In the genomic region with DNA sequence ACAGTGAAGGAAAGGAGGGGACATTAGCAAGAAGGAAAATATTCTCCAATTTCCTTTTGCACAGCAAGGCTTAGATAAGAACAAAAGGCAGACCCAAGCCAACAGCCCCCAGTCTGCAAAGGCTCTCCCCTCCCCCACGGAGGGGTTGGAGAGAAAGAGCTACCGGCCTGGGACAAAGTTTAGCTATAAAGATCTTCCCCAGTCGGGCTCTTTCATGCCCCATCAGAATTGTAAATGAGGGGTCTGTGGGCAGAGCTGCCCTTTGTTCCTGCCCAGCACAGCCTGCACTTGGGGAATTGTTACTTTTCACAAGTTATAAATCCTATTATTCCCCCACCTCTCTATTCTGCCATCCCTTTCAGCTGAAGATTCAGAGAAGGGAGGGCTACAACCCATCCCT, we compare ENCODE assay signal across 24 cellular contexts. TPM values are rescaled to one million over a fixed set of nuclear protein-coding genes. Genes with fewer than 3 reads are reported as not detected.
DNase-seq lines count a peak whose midpoint lies in the region; ATAC-seq and TF ChIP-seq lines count a peak whose summit lies in the region.
"Had no signal": no experiment of that assay in that cellular context is flagged by ENCODE, and none has a peak within 500 bp of the region (broad histone marks: within the 10 kb centered on the region; RNA-seq: fewer than 3 reads in every experiment).

No MANE protein-coding gene starts in this region.

- no peak overlapping the region for H2AFZ ChIP-seq in neural progenitor cell (replicated peaks)

- H3K79me2 ChIP-seq in neural progenitor cell (ENCODE audit: low read depth): peaks cover 30% of the 10 kb centered on the region

- peak overlapping the region; percentile 97 for H3K4me2 ChIP-seq in neural progenitor cell

- H3K27ac Mint-ChIP-seq in brain: peak overlapping the region; percentile 9 to 98 (median 92)
- H3K27ac Mint-ChIP-seq in neural progenitor cell: peak overlapping the region; percentile 96
- H3K27ac Mint-ChIP-seq in naive thymus-derived CD4-positive, alpha-beta T cell: no peak overlapping the region
- H3K27ac Mint-ChIP-seq: CD4-positive, CD25-positive, alpha-beta regulatory T cell; stimulated activated naive CD8-positive, alpha-beta T cell treated with anti-CD3 and anti-CD28 coated beads, Interleukin-15, Interleukin-2, amounts not matched to agents 100 ng/mL and 50 ng/mL, for 24 hours; T-helper 1 cell treated with Interleukin-12 subunit alpha and Interleukin-12 subunit beta and Interleukin-4 antibody, amounts not matched to agents 30 μg/mL and 1 μg/mL, for 36 hours had no signal

- peak overlapping the region; percentile 64 for H3K9ac ChIP-seq in HUES6 (ENCODE audit: low read length)
- no peak overlapping the region for H3K9ac ChIP-seq in neural progenitor cell

- DNase-seq in iPS-NIHi11 (ENCODE audit: low spot score): peak; percentile 33
- peak; percentile 83 for DNase-seq in neural progenitor cell (ENCODE audit: low spot score)
- no peak for DNase-seq in NCI-H146 treated with DMSO at 0.1 percent for 48 hours (lab: John Stamatoyannopoulos, UW; ENCODE audit: unreplicated experiment)
- no peak for DNase-seq in HuH-7 (ENCODE audit: low spot score)
- no peak for DNase-seq in naive thymus-derived CD4-positive, alpha-beta T cell
- DNase-seq: activated CD4-positive, alpha-beta T cell treated with anti-CD3 and anti-CD28 coated beads, Interleukin-2, amount 50 U/mL, for 4 hours; activated gamma-delta T cell treated with Interleukin-2 at 50 U/mL for 16 hours; adrenal gland; CD4-positive, CD25-positive, alpha-beta regulatory T cell; DMS79; foreskin keratinocyte; IMR-90; left cardiac atrium; MG63; NCI-H1436; NCI-H2171 treated with DMSO at 0.1 percent for 48 hours; spleen; stimulated activated CD4-positive, alpha-beta T cell treated with anti-CD3 and anti-CD28 coated beads, Interleukin-4, amount 100 ng/mL, for 24 hours; tibial artery had no signal

- H3K36me3 ChIP-seq in HUES6 (ENCODE audit: control insufficient read depth, insufficient read depth, low read length) (peaks cover 3% of the 10 kb centered on the region; the same call in 1 of the 2 replicates), neural progenitor cell (no peaks in the 10 kb centered on the region)
- no peaks in the 10 kb centered on the region for H3K36me3 ChIP-seq in naive thymus-derived CD4-positive, alpha-beta T cell (ENCODE audit: control insufficient read depth in 2 of 3, insufficient read depth in 3 of 3, low read length in 3 of 3)
- H3K36me3 ChIP-seq: adrenal gland, cardiac muscle cell, MG63, spleen, tibial artery had no signal

- H3K4me3 ChIP-seq in HUES6 (ENCODE audit: low read depth, low read length) (peak overlapping the region; percentile 54), neural progenitor cell (peak overlapping the region; percentile 47)
- H3K4me3 ChIP-seq in naive thymus-derived CD4-positive, alpha-beta T cell (ENCODE audit: low read length): no peak overlapping the region
- H3K4me3 ChIP-seq: adrenal gland, MG63, spleen, tibial artery had no signal

- intact Hi-C loops in naive thymus-derived CD4-positive, alpha-beta T cell (cut with micrococcal nuclease): no loop called here

- H3F3A ChIP-seq in neural progenitor cell (ENCODE audit: low read depth): peaks cover 67% of the 10 kb centered on the region

- peaks cover 7% of the 10 kb centered on the region for H3K27me3 Mint-ChIP-seq in brain
- peaks cover 9% of the 10 kb centered on the region for H3K27me3 Mint-ChIP-seq in neural progenitor cell (ENCODE audit: insufficient read depth, low read depth)
- H3K27me3 Mint-ChIP-seq in naive thymus-derived CD4-positive, alpha-beta T cell: peaks cover 23 to 77% (median 32%) of the 10 kb centered on the region in 5 donors

- H3K4me1 ChIP-seq in HUES6 (ENCODE audit: control insufficient read depth, insufficient read depth, low read length): peaks cover 59% of the 10 kb centered on the region
- peaks cover 70% of the 10 kb centered on the region for H3K4me1 ChIP-seq in neural progenitor cell
- H3K4me1 ChIP-seq in naive thymus-derived CD4-positive, alpha-beta T cell (ENCODE audit: control insufficient read depth in 2 of 2, insufficient read depth in 2 of 2, low read length in 2 of 2): peaks cover 0 to 8% of the 10 kb centered on the region in 2 donors

- no peak for ATAC-seq in naive thymus-derived CD4-positive, alpha-beta T cell
- ATAC-seq: foreskin keratinocyte, left cardiac atrium had no signal

- peaks cover 6% of the 10 kb centered on the region for H3K36me3 Mint-ChIP-seq in brain
- peaks cover 13% of the 10 kb centered on the region for H3K36me3 Mint-ChIP-seq in neural progenitor cell
- H3K36me3 Mint-ChIP-seq in naive thymus-derived CD4-positive, alpha-beta T cell: no peaks in the 10 kb centered on the region
- H3K36me3 Mint-ChIP-seq: CD4-positive, CD25-positive, alpha-beta regulatory T cell had no signal

- peaks cover 0 to 3% (median 0%) of the 10 kb centered on the region in 5 experiments for H3K9me3 Mint-ChIP-seq in brain
- no peaks in the 10 kb centered on the region for H3K9me3 Mint-ChIP-seq in neural progenitor cell
- H3K9me3 Mint-ChIP-seq in naive thymus-derived CD4-positive, alpha-beta T cell: peaks cover 0 to 2% (median 0%) of the 10 kb centered on the region in 11 donors
- H3K9me3 Mint-ChIP-seq: stimulated activated naive CD8-positive, alpha-beta T cell treated with anti-CD3 and anti-CD28 coated beads, Interleukin-15, Interleukin-2, amounts not matched to agents 100 ng/mL and 50 ng/mL, for 24 hours; T-helper 1 cell treated with Interleukin-12 subunit alpha and Interleukin-12 subunit beta and Interleukin-4 antibody, amounts not matched to agents 30 μg/mL and 1 μg/mL, for 36 hours had no signal

- peaks cover 31% of the 10 kb centered on the region for H4K20me1 ChIP-seq in neural progenitor cell (ENCODE audit: low read depth)

- CTCF ChIA-PET in naive thymus-derived CD4-positive, alpha-beta T cell (lab: Charles Lee): interaction anchor here (1.1 to 6.5 kb wide), 3 partner anchors 9 to 82 kb away, joined by 3 to 67 read pairs (median 4); no protein-coding TSS in a partner anchor

- H3K27ac ChIP-seq in HUES6 (ENCODE audit: low read depth, low read length): peak overlapping the region; percentile 64
- H3K27ac ChIP-seq in neural progenitor cell: peak overlapping the region; percentile 84
- no peak overlapping the region for H3K27ac ChIP-seq in naive thymus-derived CD4-positive, alpha-beta T cell (ENCODE audit: low read depth, low read length)
- H3K27ac ChIP-seq: adrenal gland, cardiac muscle cell, foreskin keratinocyte, spleen, tibial artery had no signal

- POLR2A ChIA-PET in naive thymus-derived CD4-positive, alpha-beta T cell (lab: Charles Lee): interaction anchor here (1.2 kb wide), 1 partner anchor 80 kb away, joined by 3 read pairs; no protein-coding TSS in a partner anchor

- H3K9me3 ChIP-seq in HUES6 (ENCODE audit: control insufficient read depth, insufficient read depth, low read depth, low read length) (no peaks in the 10 kb centered on the region), neural progenitor cell (ENCODE audit: low read depth) (no peaks in the 10 kb centered on the region)
- H3K9me3 ChIP-seq in naive thymus-derived CD4-positive, alpha-beta T cell (ENCODE audit: control insufficient read depth in 2 of 3, low read length in 3 of 3): no peaks in the 10 kb centered on the region
- H3K9me3 ChIP-seq: adrenal gland, MG63, spleen, tibial artery had no signal

- TF ChIP-seq CTCF in brain (conservative IDR thresholded peaks at IDR 0.05) (no peak), neural progenitor cell (IDR thresholded peaks at IDR 0.05) (no peak)

- H3K4me3 Mint-ChIP-seq in brain (peak overlapping the region; percentile 32 to 95 (median 91)), neural progenitor cell (peak overlapping the region; percentile 98)
- H3K4me3 Mint-ChIP-seq in naive thymus-derived CD4-positive, alpha-beta T cell: no peak overlapping the region
- H3K4me3 Mint-ChIP-seq: stimulated activated naive CD8-positive, alpha-beta T cell treated with anti-CD3 and anti-CD28 coated beads, Interleukin-15, Interleukin-2, amounts not matched to agents 100 ng/mL and 50 ng/mL, for 24 hours; T-helper 1 cell treated with Interleukin-12 subunit alpha and Interleukin-12 subunit beta and Interleukin-4 antibody, amounts not matched to agents 30 μg/mL and 1 μg/mL, for 36 hours had no signal

- peaks cover 12% of the 10 kb centered on the region for H3K27me3 ChIP-seq in HUES6 (ENCODE audit: control insufficient read depth, insufficient read depth, low read length)
- H3K27me3 ChIP-seq in neural progenitor cell: peaks cover 24% of the 10 kb centered on the region
- H3K27me3 ChIP-seq in naive thymus-derived CD4-positive, alpha-beta T cell (ENCODE audit: control insufficient read depth in 2 of 2, insufficient read depth in 2 of 2, low read length in 2 of 2): peaks cover 3 to 5% of the 10 kb centered on the region in 2 donors
- H3K27me3 ChIP-seq: foreskin keratinocyte had no signal

- H3K4me1 Mint-ChIP-seq in brain: peaks cover 84% of the 10 kb centered on the region
- H3K4me1 Mint-ChIP-seq in neural progenitor cell: peaks cover 73% of the 10 kb centered on the region
- peaks cover 0 to 10% (median 7%) of the 10 kb centered on the region in 7 donors for H3K4me1 Mint-ChIP-seq in naive thymus-derived CD4-positive, alpha-beta T cell

RNA-seq across cellular contexts. Expression of a gene that starts 3.6 kb away (rescaled TPM):
- polyA plus RNA-seq in brain (ENCODE audit: insufficient read depth, low read depth, low replicate concordance): 7.1 TPM
- total RNA-seq in neural progenitor cell (ENCODE audit: low replicate concordance): 21.8 and 39.8 TPM in 2 replicates
- total RNA-seq in naive thymus-derived CD4-positive, alpha-beta T cell: 1 to 10 TPM in 2 of 5 experiments, under 1 TPM in 2, not detected in 1; 0.30 to 8.1 (median 0.83) TPM
- polyA plus RNA-seq in naive thymus-derived CD4-positive, alpha-beta T cell: under 1 TPM in 1 of 2 donors, not detected in 1; 0.05 TPM
- total RNA-seq: CD4-positive, CD25-positive, alpha-beta regulatory T cell had no signal

RNA-seq across cellular contexts. Expression of a gene that starts 14.8 kb away (rescaled TPM):
- polyA plus RNA-seq in brain (ENCODE audit: insufficient read depth, low read depth, low replicate concordance): 12.2 TPM
- 45.1 and 64.8 TPM in 2 replicates for total RNA-seq in neural progenitor cell (ENCODE audit: low replicate concordance)
- total RNA-seq in naive thymus-derived CD4-positive, alpha-beta T cell: 10 to 100 TPM; 12.4 to 21.7 (median 19.5) TPM
- 10 to 100 TPM in 1 of 2 donors, 1 to 10 TPM in 1; 8.2 to 14.5 TPM for polyA plus RNA-seq in naive thymus-derived CD4-positive, alpha-beta T cell

RNA-seq across cellular contexts. Expression of a gene that starts 56.8 kb away (rescaled TPM):
- polyA plus RNA-seq in brain (ENCODE audit: insufficient read depth, low read depth, low replicate concordance): 20.9 TPM
- 0.90 and 1.4 TPM in 2 replicates for total RNA-seq in neural progenitor cell (ENCODE audit: low replicate concordance)
- 1 to 10 TPM in 4 of 5 experiments, under 1 TPM in 1; 0.70 to 8.7 (median 4.4) TPM for total RNA-seq in naive thymus-derived CD4-positive, alpha-beta T cell
- under 1 TPM; 0.14 to 0.43 TPM for polyA plus RNA-seq in naive thymus-derived CD4-positive, alpha-beta T cell
- total RNA-seq: cardiac muscle cell had no signal

Comparison
In these comparisons a context has a peak if more than half of its experiments do, and no peak if none do; other contexts are left out.
1. H3K27ac Mint-ChIP-seq: peak in brain (5 of 5) and neural progenitor cell (single experiment); none in naive thymus-derived CD4-positive, alpha-beta T cell (0 of 9).
2. H3K4me3 Mint-ChIP-seq: peak in brain (5 of 5) and neural progenitor cell (single experiment); none in naive thymus-derived CD4-positive, alpha-beta T cell (0 of 10).
3. DNase-seq: peak in iPS-NIHi11 (single experiment) and neural progenitor cell (single experiment); none in NCI-H146 treated with DMSO at 0.1 percent for 48 hours (single experiment), HuH-7 (single experiment) and naive thymus-derived CD4-positive, alpha-beta T cell (0 of 9).